In genomic region chr2:187545238-187545751, GRCh38 we compare ENCODE assay signal across 17 cellular contexts. TPM values are rescaled to one million over a fixed set of nuclear protein-coding genes. Genes with fewer than 3 reads are reported as not detected.
DNase-seq lines count a peak whose midpoint lies in the region; ATAC-seq, FAIRE-seq and TF ChIP-seq lines count a peak whose summit lies in the region.
"Had no signal": no experiment of that assay in that cellular context is flagged by ENCODE, and none has a peak within 500 bp of the region (broad histone marks: within the 10 kb centered on the region; RNA-seq: fewer than 3 reads in every experiment).

No MANE protein-coding gene starts in this region.

- H3K27me3 ChIP-seq in skeletal muscle satellite cell (ENCODE audit: control insufficient read depth, insufficient read depth, low read length) (no peaks in the 10 kb centered on the region), body of pancreas (no peaks in the 10 kb centered on the region)

- H3K4me3 ChIP-seq in SK-N-MC: peak overlapping the region; percentile 67
- no peak overlapping the region for H3K4me3 ChIP-seq in skeletal muscle satellite cell (ENCODE audit: low read length)
- H3K4me3 ChIP-seq in body of pancreas: no peak overlapping the region
- H3K4me3 ChIP-seq: GM12878 had no signal

- WGBS in body of pancreas, 2 donors: 12 to 16% methylated on average over 1 of the region's 1 CpG

- no peak for ATAC-seq in body of pancreas
- ATAC-seq: GM12878; stimulated activated memory B cell treated with anti-CD40 and anti-IgM and Interleukin-4, amounts not matched to agents 10 μg/mL and 1 μg/mL and 100 μg/mL, for 72 hours had no signal

- H3K9me3 ChIP-seq in SK-N-MC (ENCODE audit: low read depth, low read length): no peaks in the 10 kb centered on the region
- no peaks in the 10 kb centered on the region for H3K9me3 ChIP-seq in skeletal muscle satellite cell (replicated peaks; ENCODE audit: low read length)
- H3K9me3 ChIP-seq in body of pancreas: no peaks in the 10 kb centered on the region

- DNase-seq in H54 (ENCODE audit: insufficient read length, low spot score): no peak
- DNase-seq in SK-N-MC (ENCODE audit: low read depth, low spot score): no peak
- DNase-seq in iris pigment epithelial cell (ENCODE audit: low read depth): peak; percentile 67
- no peak for DNase-seq in DMS53 (lab: John Stamatoyannopoulos, UW)
- no peak for DNase-seq in pons (ENCODE audit: low spot score)
- no peak for DNase-seq in body of pancreas
- DNase-seq in NCI-H187 treated with DMSO at 0.1 percent for 48 hours (lab: John Stamatoyannopoulos, UW): no peak
- DNase-seq: activated effector memory CD4-positive, alpha-beta T cell treated with anti-CD3 and anti-CD28 coated beads, Interleukin-2, amount 50 U/mL, for 16 hours; effector memory CD4-positive, alpha-beta T cell; KBM-7; NCI-H1436 had no signal

- intact Hi-C loops in body of pancreas (cut with DNase I): no loop called here

- TF ChIP-seq CTCF in body of pancreas (IDR thresholded peaks at IDR 0.05): no peak

- no peaks in the 10 kb centered on the region; the same call in 1 of the 2 replicates for H3K36me3 ChIP-seq in SK-N-MC (ENCODE audit: insufficient read depth, low read length)
- peaks cover 39% of the 10 kb centered on the region for H3K36me3 ChIP-seq in skeletal muscle satellite cell (ENCODE audit: insufficient read depth, low read length)
- H3K36me3 ChIP-seq in body of pancreas (replicated peaks in 1 of 2; ENCODE audit: insufficient read depth in 1 of 2, low read depth in 2 of 2): no peaks in the 10 kb centered on the region

- TF ChIP-seq POLR2A in H54 (IDR thresholded peaks at IDR 0.05; ENCODE audit: low read depth, low read length) (no peak), body of pancreas (IDR thresholded peaks at IDR 0.05) (no peak)

- peak; percentile 84 for FAIRE-seq in H54 (lab: Jason Lieb, UNC)
- FAIRE-seq: GM12878 had no signal

- peak overlapping the region; percentile 69 for H3K4me2 ChIP-seq in skeletal muscle satellite cell (ENCODE audit: low read length)

- peaks cover 96% of the 10 kb centered on the region for H3K4me1 ChIP-seq in skeletal muscle satellite cell (ENCODE audit: control insufficient read depth, insufficient read depth, low read length)
- H3K4me1 ChIP-seq in body of pancreas: peaks cover 63% of the 10 kb centered on the region

- H3K9ac ChIP-seq in SK-N-MC (ENCODE audit: insufficient read length): peak overlapping the region; percentile 46
- H3K9ac ChIP-seq in skeletal muscle satellite cell (ENCODE audit: low read depth, low read length): peak overlapping the region; percentile 78

- H3K27ac ChIP-seq in SK-N-MC (peak overlapping the region; percentile 89), body of pancreas (peak overlapping the region in 1 of 4 donors; percentile 48)
- H3K27ac ChIP-seq: C4-2B had no signal

RNA-seq across cellular contexts. Expression of gene TFPI, which starts 8.9 kb away (rescaled TPM):
- total RNA-seq in skeletal muscle satellite cell (2012; rRNA removed): 304 and 327 TPM in 2 replicates
- 10 to 100 TPM; 21.1 to 54.2 TPM for total RNA-seq in body of pancreas
- total RNA-seq: activated CD8-positive, alpha-beta memory T cell treated with anti-CD3 and anti-CD28 coated beads for 36 hours; OCI-LY7 had no signal
